ENCODE assay signal across 13 cellular contexts in the genomic region with DNA sequence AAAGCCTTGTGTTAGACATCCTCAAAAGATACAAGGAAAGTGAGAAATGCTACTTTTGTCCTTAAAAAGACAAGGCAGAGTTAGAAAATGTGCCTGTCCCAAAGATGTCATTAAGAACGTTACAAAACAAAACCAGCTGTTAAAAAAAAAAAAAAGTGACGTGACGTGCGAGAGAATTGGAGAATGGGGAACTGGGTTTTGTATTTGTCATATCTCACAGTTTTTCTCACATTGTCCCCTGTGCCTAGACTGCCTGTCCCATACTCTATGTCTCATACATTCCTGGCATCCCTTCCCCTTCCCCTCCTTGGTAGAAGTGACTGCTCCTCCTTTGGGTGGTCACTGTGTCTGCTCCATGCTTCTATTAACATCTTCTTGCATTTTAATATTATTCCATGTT.
"Had no signal": no experiment of that assay in that cellular context is flagged by ENCODE, and none has a peak within 500 bp of the region (broad histone marks: within the 10 kb centered on the region; RNA-seq: fewer than 3 reads in every experiment).

No MANE protein-coding gene starts in this region.

- ATAC-seq: activated CD8-positive, alpha-beta T cell treated with anti-CD3 and anti-CD28 coated beads, Interleukin-2, amount 10 ng/mL, durations not matched to agents 7 days and 5 days; gastrocnemius medialis; heart left ventricle; left cardiac atrium; pancreas had no signal

- H3K36me3 Mint-ChIP-seq: activated naive CD4-positive, alpha-beta T cell treated with anti-CD3 and anti-CD28 coated beads, Interleukin-2, amount 50 U/mL, for 24 hours had no signal

- DNase-seq: activated CD4-positive, alpha-beta T cell treated with anti-CD3 and anti-CD28 coated beads for 4 hours; activated CD8-positive, alpha-beta memory T cell treated with anti-CD3 and anti-CD28 coated beads, Interleukin-2, amount 50 U/mL, for 4 hours; activated CD8-positive, alpha-beta T cell treated with anti-CD3 and anti-CD28 coated beads, Interleukin-2, amount 10 ng/mL, durations not matched to agents 7 days and 5 days; activated effector memory CD4-positive, alpha-beta T cell treated with anti-CD3 and anti-CD28 coated beads, Interleukin-2, amount 50 U/mL, for 16 hours; activated T-cell treated with anti-CD3 and anti-CD28 coated beads, Interleukin-2, amount 50 U/mL, for 48 hours; adrenal gland; gastrocnemius medialis; heart left ventricle; left cardiac atrium; pancreas; stimulated activated naive CD4-positive, alpha-beta T cell; substantia nigra had no signal

- H3K4me1 Mint-ChIP-seq: activated naive CD4-positive, alpha-beta T cell treated with anti-CD3 and anti-CD28 coated beads, Interleukin-2, amount 50 U/mL, for 24 hours had no signal

- H3K9me3 Mint-ChIP-seq: activated naive CD4-positive, alpha-beta T cell treated with anti-CD3 and anti-CD28 coated beads, Interleukin-2, amount 50 U/mL, for 24 hours had no signal

- H3K4me3 Mint-ChIP-seq: activated CD8-positive, alpha-beta T cell treated with anti-CD3 and anti-CD28 coated beads, Interleukin-2, amount 10 ng/mL, durations not matched to agents 7 days and 5 days; activated naive CD4-positive, alpha-beta T cell treated with anti-CD3 and anti-CD28 coated beads, Interleukin-2, amount 50 U/mL, for 24 hours had no signal

- H3K27ac Mint-ChIP-seq: activated CD8-positive, alpha-beta T cell treated with anti-CD3 and anti-CD28 coated beads, Interleukin-2, amount 10 ng/mL, durations not matched to agents 7 days and 5 days; activated naive CD4-positive, alpha-beta T cell treated with anti-CD3 and anti-CD28 coated beads, Interleukin-2, amount 50 U/mL, for 24 hours had no signal
